Comparison of ENCODE assay signal across 1 cellular context in the genomic region with DNA sequence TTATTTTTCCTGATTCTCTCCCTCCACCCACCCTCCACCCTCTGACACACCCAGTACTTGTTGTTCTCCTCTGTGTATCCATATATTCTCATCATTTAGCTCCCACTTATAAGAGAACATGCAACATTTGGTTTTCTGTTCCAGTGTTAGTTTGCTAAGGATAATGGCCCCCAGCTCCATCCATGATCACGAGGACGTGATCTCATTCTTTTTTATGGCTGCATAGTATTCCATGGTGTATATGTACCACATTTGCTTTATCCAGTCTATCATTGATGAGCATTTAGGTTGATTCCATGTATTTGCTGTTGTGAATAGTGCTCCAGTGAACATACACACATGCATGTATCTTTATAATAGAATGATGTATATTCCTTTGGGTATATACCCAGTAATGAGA. TPM values are rescaled to one million over a fixed set of nuclear protein-coding genes. Genes with fewer than 3 reads are reported as not detected.
"Had no signal": no experiment of that assay in that cellular context is flagged by ENCODE, and none has a peak within 500 bp of the region (broad histone marks: within the 10 kb centered on the region; RNA-seq: fewer than 3 reads in every experiment).

No MANE protein-coding gene starts in this region.

RNA-seq across cellular contexts. Expression of gene CCDC150, which starts 47.2 kb away (rescaled TPM):
- polyA plus RNA-seq: naive thymus-derived CD8-positive, alpha-beta T cell had no signal
